In genomic region chr5:78537821-78538220, GRCh38 we compare ENCODE assay signal across 8 cellular contexts.
DNase-seq lines count a peak whose midpoint lies in the region; ATAC-seq and TF ChIP-seq lines count a peak whose summit lies in the region.

No MANE protein-coding gene starts in this region.

- H3K27me3 ChIP-seq in H7 (ENCODE audit: control insufficient read depth, insufficient read depth, low read length) (no peaks in the 10 kb centered on the region), OCI-LY1 (ENCODE audit: insufficient read depth, low read length) (no peaks in the 10 kb centered on the region), osteoblast (ENCODE audit: insufficient read depth, low read length) (no peaks in the 10 kb centered on the region)

- no peak overlapping the region for H3K4me3 Mint-ChIP-seq in Calu3 (ENCODE audit: low read depth, unreplicated experiment)

- H2AFZ ChIP-seq in OCI-LY1 (ENCODE audit: low read length) = no peak overlapping the region
- H2AFZ ChIP-seq in osteoblast (ENCODE audit: low read length) = no peak overlapping the region

- H3K27ac ChIP-seq in OCI-LY1 (ENCODE audit: low read depth, low read length, poor library complexity, severe bottlenecking) (peak overlapping the region; percentile 56), osteoblast (ENCODE audit: low read depth, low read length) (no peak overlapping the region)

- DNase-seq in Calu3 (peak; percentile 42), H7 (peak; percentile 78), osteoblast (ENCODE audit: insufficient read length, low spot score, missing footprints) (peak; percentile 69), SKM-1 treated with dmso at 0.1 percent for 144 hours (lab: John Stamatoyannopoulos, UW; ENCODE audit: unreplicated experiment) (no peak)
- DNase-seq in activated naive CD4-positive, alpha-beta T cell treated with Interleukin-2 at 50 U/mL for 16 hours = no peak
- no peak for DNase-seq in stimulated activated CD4-positive, alpha-beta T cell treated with anti-CD3 and anti-CD28 coated beads, Interleukin-2, amount 100 ng/mL, for 24 hours

- no peaks in the 10 kb centered on the region for H3K9me3 Mint-ChIP-seq in Calu3 (ENCODE audit: low read depth, unreplicated experiment)

- H3K36me3 ChIP-seq in H7 (replicated peaks; ENCODE audit: control insufficient read depth, insufficient read depth, low read length) (no peaks in the 10 kb centered on the region), OCI-LY1 (ENCODE audit: insufficient read depth, low read length) (no peaks in the 10 kb centered on the region; the same call in 1 of the 2 replicates), osteoblast (ENCODE audit: insufficient read depth, low read length) (no peaks in the 10 kb centered on the region)

- no peak overlapping the region for H3K4me2 ChIP-seq in OCI-LY1 (ENCODE audit: low read length)
- no peak overlapping the region for H3K4me2 ChIP-seq in osteoblast (ENCODE audit: insufficient read depth, low read length)

- peaks cover 53% of the 10 kb centered on the region for H3K4me1 ChIP-seq in OCI-LY1 (ENCODE audit: insufficient read depth, low read length, severe bottlenecking)
- H3K4me1 ChIP-seq in osteoblast (ENCODE audit: insufficient read depth, low read length) = peaks cover 18% of the 10 kb centered on the region

- no peaks in the 10 kb centered on the region for H3F3A ChIP-seq in OCI-LY1 (ENCODE audit: insufficient read depth, low read length)

- TF ChIP-seq CTCF in Calu3 (IDR thresholded peaks at IDR 0.05; ENCODE audit: unreplicated experiment) (no peak), OCI-LY1 (IDR thresholded peaks at IDR 0.05; ENCODE audit: low read length) (peak; percentile 68), osteoblast (IDR thresholded peaks at IDR 0.05; ENCODE audit: extremely low read depth, low read depth, low read length) (peak; percentile 79)

- H3K4me3 ChIP-seq in H7 (ENCODE audit: insufficient read depth, low read depth, low read length) (no peak overlapping the region), OCI-LY1 (ENCODE audit: low read depth, low read length, poor library complexity, severe bottlenecking) (no peak overlapping the region), osteoblast (ENCODE audit: insufficient read depth, low read length) (no peak overlapping the region)

- peaks cover 13% of the 10 kb centered on the region for H3K4me1 Mint-ChIP-seq in Calu3 (ENCODE audit: low read depth, unreplicated experiment)

- intact Hi-C loops in Calu3 (cut with micrococcal nuclease; ENCODE audit: unreplicated experiment) = loop anchor here (1.0 to 10.0 kb wide), 3 partner anchors 87 to 427 kb away; no protein-coding TSS in a partner anchor

- ATAC-seq in esophagus mucosa = peak; percentile 61

- no peak overlapping the region for H3K9ac ChIP-seq in OCI-LY1 (ENCODE audit: low read length)

- no peaks in the 10 kb centered on the region for H4K20me1 ChIP-seq in OCI-LY1 (ENCODE audit: insufficient read depth, low read length)
- H4K20me1 ChIP-seq in osteoblast (ENCODE audit: insufficient read depth, low read length) = no peaks in the 10 kb centered on the region

- H3K27me3 Mint-ChIP-seq in Calu3 (ENCODE audit: unreplicated experiment) = no peaks in the 10 kb centered on the region

- BruUV-seq in Calu3 (replicated peaks; lab: Mats Ljungman, UMichigan) = no TSS peak

- peak overlapping the region; percentile 25 for H3K27ac Mint-ChIP-seq in Calu3 (ENCODE audit: unreplicated experiment)

- no peaks in the 10 kb centered on the region for H3K36me3 Mint-ChIP-seq in Calu3 (ENCODE audit: insufficient read depth, unreplicated experiment)

- H3K79me2 ChIP-seq in OCI-LY1 (ENCODE audit: insufficient read depth, low read length) = no peaks in the 10 kb centered on the region
- H3K79me2 ChIP-seq in osteoblast (ENCODE audit: insufficient read depth, low read length) = peaks cover 66% of the 10 kb centered on the region

- no peaks in the 10 kb centered on the region for H3K9me2 ChIP-seq in OCI-LY1 (ENCODE audit: low read depth, low read length)

- CTCF ChIA-PET in Calu3 (lab: Charles Lee) = interaction anchor here (0.9 to 1.2 kb wide), 2 partner anchors 162 to 595 kb away, joined by 3 read pairs; no protein-coding TSS in a partner anchor

- no peaks in the 10 kb centered on the region for H3K9me3 ChIP-seq in OCI-LY1 (ENCODE audit: low read length)
- H3K9me3 ChIP-seq in osteoblast (ENCODE audit: low read depth, low read length) = no peaks in the 10 kb centered on the region

Comparison
In these comparisons a context has a peak if more than half of its experiments do, and no peak if none do; other contexts are left out.
1. DNase-seq: peak in Calu3 (single experiment), H7 (single experiment) and osteoblast (single experiment); none in activated naive CD4-positive, alpha-beta T cell treated with Interleukin-2 at 50 U/mL for 16 hours (single experiment), stimulated activated CD4-positive, alpha-beta T cell treated with anti-CD3 and anti-CD28 coated beads, Interleukin-2, amount 100 ng/mL, for 24 hours (0 of 2) and SKM-1 treated with dmso at 0.1 percent for 144 hours (single experiment).